Comparison of ENCODE assay signal across 20 cellular contexts in the genomic region with DNA sequence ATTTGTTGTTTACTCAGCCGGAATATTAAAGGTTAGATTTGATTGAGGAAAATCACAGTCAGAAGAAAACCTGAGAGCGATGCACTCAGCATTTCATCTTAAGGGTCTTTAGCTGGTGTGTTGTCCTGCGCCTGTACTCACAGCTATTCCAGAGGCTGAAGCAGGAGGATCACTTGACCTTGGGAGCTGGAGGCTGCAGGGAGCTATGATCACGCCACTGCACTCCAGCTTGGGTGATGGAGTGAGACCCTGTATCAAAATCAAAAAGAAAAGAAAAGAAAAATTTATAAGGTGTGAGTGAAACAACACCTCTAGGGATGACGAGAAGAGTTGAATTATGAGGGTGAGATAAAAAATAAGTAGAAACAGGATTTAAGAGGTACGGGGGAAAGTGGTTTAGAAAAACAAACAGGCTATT.
DNase-seq lines count a peak whose midpoint lies in the region; ATAC-seq and TF ChIP-seq lines count a peak whose summit lies in the region.
"Had no signal": no experiment of that assay in that cellular context is flagged by ENCODE, and none has a peak within 500 bp of the region (broad histone marks: within the 10 kb centered on the region; RNA-seq: fewer than 3 reads in every experiment).

No MANE protein-coding gene starts in this region.

- POLR2A ChIA-PET in CD8-positive, alpha-beta memory T cell (lab: Charles Lee) = no interaction called here
- POLR2A ChIA-PET in PC-3 (lab: Charles Lee; ENCODE audit: unreplicated experiment) = no interaction called here

- H3K4me3 Mint-ChIP-seq in CD8-positive, alpha-beta memory T cell = no peak overlapping the region
- H3K4me3 Mint-ChIP-seq in HFFc6 (peak overlapping the region; percentile 77; the same call in 1 of the 2 replicates), immature natural killer cell (no peak overlapping the region)
- H3K4me3 Mint-ChIP-seq: activated CD8-positive, alpha-beta T cell treated with anti-CD3 and anti-CD28 coated beads, Interleukin-2, amount 10 ng/mL, durations not matched to agents 7 days and 5 days; naive B cell; T-helper 2 cell treated with Interferon-gamma antibody and Interleukin-4, amounts not matched to agents 5 μg/mL and 100 μg/mL, for 36 hours had no signal

- no peak overlapping the region for H3K4me3 ChIP-seq in CD8-positive, alpha-beta memory T cell (ENCODE audit: low read length)
- H3K4me3 ChIP-seq in PC-3 (ENCODE audit: low read length) (peak overlapping the region; percentile 62), fibroblast of villous mesenchyme (ENCODE audit: low read depth, low read length) (peak overlapping the region; percentile 44)
- H3K4me3 ChIP-seq: colonic mucosa, pancreas, sigmoid colon had no signal

- H3K36me3 Mint-ChIP-seq in CD8-positive, alpha-beta memory T cell = peaks cover 0 to 4% (median 0%) of the 10 kb centered on the region in 3 donors
- H3K36me3 Mint-ChIP-seq in HFFc6 (ENCODE audit: low read depth) (no peaks in the 10 kb centered on the region), immature natural killer cell (no peaks in the 10 kb centered on the region)

- intact Hi-C loops in PC-3 (cut with micrococcal nuclease) = no loop called here

- CTCF ChIA-PET in CD8-positive, alpha-beta memory T cell (lab: Charles Lee) = no interaction called here
- CTCF ChIA-PET in PC-3 (lab: Charles Lee) = no interaction called here

- peak overlapping the region; percentile 55; the same call in 1 of the 2 replicates for H2AFZ ChIP-seq in PC-3 (ENCODE audit: low read length)

- H3K4me1 Mint-ChIP-seq in CD8-positive, alpha-beta memory T cell = peaks cover 0 to 2% (median 0%) of the 10 kb centered on the region in 3 donors
- H3K4me1 Mint-ChIP-seq in HFFc6 (ENCODE audit: low read depth) = peaks cover 16% of the 10 kb centered on the region
- H3K4me1 Mint-ChIP-seq in immature natural killer cell = no peaks in the 10 kb centered on the region
- H3K4me1 Mint-ChIP-seq: naive B cell had no signal

- peak overlapping the region; percentile 72 for H3K4me2 ChIP-seq in PC-3 (ENCODE audit: low read length)

- no peaks in the 10 kb centered on the region for H3K36me3 ChIP-seq in CD8-positive, alpha-beta memory T cell (ENCODE audit: insufficient read depth, low read length)
- no peaks in the 10 kb centered on the region for H3K36me3 ChIP-seq in PC-3 (ENCODE audit: low read depth, low read length)
- H3K36me3 ChIP-seq: colonic mucosa, pancreas, sigmoid colon had no signal

- peaks cover 53 to 66% of the 10 kb centered on the region in 2 donors for H3K27me3 Mint-ChIP-seq in CD8-positive, alpha-beta memory T cell
- peaks cover 13% of the 10 kb centered on the region for H3K27me3 Mint-ChIP-seq in HFFc6 (ENCODE audit: insufficient read depth)
- peaks cover 4 to 30% (median 7%) of the 10 kb centered on the region in 3 donors for H3K27me3 Mint-ChIP-seq in immature natural killer cell (ENCODE audit: low read depth in 3 of 3)

- no peak overlapping the region for H3K9ac ChIP-seq in PC-3 (ENCODE audit: low read length)

- BruUV-seq in PC-3 (replicated peaks; lab: Mats Ljungman, UMichigan) = no TSS peak

- no peaks in the 10 kb centered on the region for H3K79me2 ChIP-seq in PC-3 (ENCODE audit: low read length)

- no peaks in the 10 kb centered on the region for H3F3A ChIP-seq in PC-3 (ENCODE audit: low read length, unreplicated experiment)

- no peaks in the 10 kb centered on the region for H3K9me3 ChIP-seq in CD8-positive, alpha-beta memory T cell (ENCODE audit: low read length)
- no peaks in the 10 kb centered on the region for H3K9me3 ChIP-seq in PC-3 (ENCODE audit: low read length)
- H3K9me3 ChIP-seq: colonic mucosa, pancreas had no signal

- H3K27ac Mint-ChIP-seq in CD8-positive, alpha-beta memory T cell = no peak overlapping the region
- no peak overlapping the region for H3K27ac Mint-ChIP-seq in HFFc6
- no peak overlapping the region for H3K27ac Mint-ChIP-seq in immature natural killer cell
- H3K27ac Mint-ChIP-seq: activated CD8-positive, alpha-beta T cell treated with anti-CD3 and anti-CD28 coated beads, Interleukin-2, amount 10 ng/mL, durations not matched to agents 7 days and 5 days; activated naive CD4-positive, alpha-beta T cell treated with anti-CD3 and anti-CD28 coated beads, Interleukin-2, amount 50 U/mL, for 72 hours; naive B cell; T-helper 2 cell treated with Interferon-gamma antibody and Interleukin-4, amounts not matched to agents 5 μg/mL and 100 μg/mL, for 36 hours had no signal

- peaks cover 9% of the 10 kb centered on the region for H3K27me3 ChIP-seq in CD8-positive, alpha-beta memory T cell (ENCODE audit: insufficient read depth, low read length, poor library complexity, severe bottlenecking)
- no peaks in the 10 kb centered on the region for H3K27me3 ChIP-seq in PC-3 (ENCODE audit: low read length)
- H3K27me3 ChIP-seq: colonic mucosa had no signal

- H3K9me2 ChIP-seq in PC-3 (replicated peaks; ENCODE audit: low read length) = no peaks in the 10 kb centered on the region

- TF ChIP-seq CTCF in HFFc6 (IDR thresholded peaks at IDR 0.05) (no peak), PC-3 (conservative IDR thresholded peaks at IDR 0.05; ENCODE audit: low read depth, low read length) (no peak), fibroblast of villous mesenchyme (IDR thresholded peaks at IDR 0.05; ENCODE audit: insufficient read depth, low read depth, low read length) (no peak)

- H3K4me1 ChIP-seq in CD8-positive, alpha-beta memory T cell (ENCODE audit: insufficient read depth, low read length) = no peaks in the 10 kb centered on the region
- no peaks in the 10 kb centered on the region; the same call in 1 of the 2 replicates for H3K4me1 ChIP-seq in PC-3 (ENCODE audit: insufficient read depth, low read length)
- H3K4me1 ChIP-seq: colonic mucosa, pancreas, sigmoid colon had no signal

- H3K27ac ChIP-seq in CD8-positive, alpha-beta memory T cell (ENCODE audit: low read depth, low read length) = peak overlapping the region; percentile 81
- H3K27ac ChIP-seq in PC-3 (ENCODE audit: low read length) = no peak overlapping the region
- H3K27ac ChIP-seq: colonic mucosa, pancreas, sigmoid colon had no signal

- ATAC-seq in PC-3 (no peak), HG03095 (IDR thresholded peaks at IDR 0.05; ENCODE audit: unreplicated experiment) (no peak)
- ATAC-seq: activated CD8-positive, alpha-beta T cell treated with anti-CD3 and anti-CD28 coated beads, Interleukin-2, amount 10 ng/mL, durations not matched to agents 7 days and 5 days; activated naive CD4-positive, alpha-beta T cell treated with anti-CD3 and anti-CD28 coated beads, Interleukin-2, amount 50 U/mL, for 72 hours; pancreas had no signal

- H4K20me1 ChIP-seq in PC-3 (ENCODE audit: low read length) = no peaks in the 10 kb centered on the region

- H3K9me3 Mint-ChIP-seq in CD8-positive, alpha-beta memory T cell = peaks cover 0 to 9% (median 4%) of the 10 kb centered on the region in 5 donors
- peaks cover 10% of the 10 kb centered on the region; the same call in 1 of the 2 replicates for H3K9me3 Mint-ChIP-seq in HFFc6
- H3K9me3 Mint-ChIP-seq in immature natural killer cell = peaks cover 0 to 18% (median 4%) of the 10 kb centered on the region in 6 donors
- H3K9me3 Mint-ChIP-seq: activated naive CD4-positive, alpha-beta T cell treated with anti-CD3 and anti-CD28 coated beads, Interleukin-2, amount 50 U/mL, for 72 hours; T-helper 2 cell treated with Interferon-gamma antibody and Interleukin-4, amounts not matched to agents 5 μg/mL and 100 μg/mL, for 36 hours had no signal

- DNase-seq in CD8-positive, alpha-beta memory T cell = no peak
- DNase-seq in HFFc6 (no peak), PC-3 (no peak), fibroblast of villous mesenchyme (ENCODE audit: low read depth) (no peak), immature natural killer cell (no peak), NCI-H774 (lab: John Stamatoyannopoulos, UW) (no peak), NCI-H2029 (lab: John Stamatoyannopoulos, UW) (no peak)
- DNase-seq: activated CD4-positive, CD25-positive, alpha-beta regulatory T cell; activated CD8-positive, alpha-beta T cell treated with anti-CD3 and anti-CD28 coated beads, Interleukin-2, amount 10 ng/mL, durations not matched to agents 7 days and 5 days; colonic mucosa; hypothalamus; mesenchymal stem cell; naive B cell; NCI-H1048; pancreas; sigmoid colon; stimulated activated naive CD4-positive, alpha-beta T cell had no signal
